ENCODE assay signal across 14 cellular contexts in the genomic region with DNA sequence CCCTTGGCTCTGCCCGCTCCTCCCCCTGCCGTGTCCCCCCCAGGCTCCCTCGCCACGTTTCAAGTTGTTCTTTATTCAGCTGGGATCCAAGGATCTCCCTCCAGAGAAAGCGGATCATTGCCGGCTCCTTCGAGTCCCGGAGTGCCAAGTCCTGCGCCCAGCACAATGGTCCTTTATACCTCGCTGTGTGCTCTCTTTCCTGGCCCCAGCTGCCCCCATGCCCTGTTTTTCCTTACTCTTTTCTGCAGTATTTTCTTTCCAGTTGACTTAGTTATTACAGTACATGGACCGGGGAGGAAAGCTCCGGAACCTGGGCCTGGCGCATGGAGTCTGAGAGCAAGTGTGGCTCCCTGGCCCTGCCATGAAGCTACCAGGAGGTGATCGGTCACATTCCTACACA.
"Had no signal": no experiment of that assay in that cellular context is flagged by ENCODE, and none has a peak within 500 bp of the region (broad histone marks: within the 10 kb centered on the region; RNA-seq: fewer than 3 reads in every experiment).

No MANE protein-coding gene starts in this region.

- ATAC-seq: activated T-cell treated with anti-CD3 and anti-CD28 coated beads, Interleukin-2, amount 50 U/mL, for 72 hours; esophagus mucosa; pancreas; stimulated activated memory B cell treated with anti-CD40 and anti-IgM and Interleukin-4, amounts not matched to agents 10 μg/mL and 1 μg/mL and 100 μg/mL, for 72 hours had no signal

- H3K27ac Mint-ChIP-seq: activated CD4-positive, alpha-beta T cell treated with anti-CD3 and anti-CD28 coated beads, Interleukin-2, amount 10 ng/mL, durations not matched to agents 7 days and 5 days; activated naive CD8-positive, alpha-beta T cell; activated T-cell treated with anti-CD3 and anti-CD28 coated beads, Interleukin-2, amount 50 U/mL, for 72 hours; nephron progenitor cell; stimulated activated memory B cell treated with anti-CD40 and anti-IgM and Interleukin-4, amounts not matched to agents 10 μg/mL and 1 μg/mL and 100 μg/mL, for 72 hours; T-helper 2 cell treated with Interferon-gamma antibody and Interleukin-4, amounts not matched to agents 5 μg/mL and 100 μg/mL, for 36 hours had no signal

- H3K9me3 ChIP-seq: pancreas, uterus had no signal

- H3K27me3 ChIP-seq: pancreas, uterus had no signal

- DNase-seq: activated CD4-positive, alpha-beta T cell treated with anti-CD3 and anti-CD28 coated beads, Interleukin-2, amount 10 ng/mL, durations not matched to agents 7 days and 5 days; activated CD8-positive, alpha-beta memory T cell treated with anti-CD3 and anti-CD28 coated beads, Interleukin-2, amount 50 U/mL, for 48 hours; activated gamma-delta T cell; activated T-cell treated with anti-CD3 and anti-CD28 coated beads, Interleukin-2, amount 50 U/mL, for 72 hours; kidney glomerular epithelial cell; nephron progenitor cell; retina; tibial artery; uterus had no signal

- H3K27me3 Mint-ChIP-seq: activated CD4-positive, alpha-beta T cell treated with anti-CD3 and anti-CD28 coated beads, Interleukin-2, amount 10 ng/mL, durations not matched to agents 7 days and 5 days; activated naive CD8-positive, alpha-beta T cell; stimulated activated memory B cell treated with anti-CD40 and anti-IgM and Interleukin-4, amounts not matched to agents 10 μg/mL and 1 μg/mL and 100 μg/mL, for 72 hours had no signal

- H3K4me1 Mint-ChIP-seq: activated CD4-positive, alpha-beta T cell treated with anti-CD3 and anti-CD28 coated beads, Interleukin-2, amount 10 ng/mL, durations not matched to agents 7 days and 5 days; stimulated activated memory B cell treated with anti-CD40 and anti-IgM and Interleukin-4, amounts not matched to agents 10 μg/mL and 1 μg/mL and 100 μg/mL, for 72 hours had no signal

- H3K27ac ChIP-seq: pancreas, tibial artery, uterus had no signal

- H3K36me3 ChIP-seq: pancreas, tibial artery, uterus had no signal

- H3K36me3 Mint-ChIP-seq: activated naive CD8-positive, alpha-beta T cell; stimulated activated memory B cell treated with anti-CD40 and anti-IgM and Interleukin-4, amounts not matched to agents 10 μg/mL and 1 μg/mL and 100 μg/mL, for 72 hours had no signal

- H3K9me3 Mint-ChIP-seq: activated T-cell treated with anti-CD3 and anti-CD28 coated beads, Interleukin-2, amount 50 U/mL, for 72 hours; stimulated activated memory B cell treated with anti-CD40 and anti-IgM and Interleukin-4, amounts not matched to agents 10 μg/mL and 1 μg/mL and 100 μg/mL, for 72 hours had no signal

- H3K4me3 Mint-ChIP-seq: activated CD4-positive, alpha-beta T cell treated with anti-CD3 and anti-CD28 coated beads, Interleukin-2, amount 10 ng/mL, durations not matched to agents 7 days and 5 days; activated naive CD8-positive, alpha-beta T cell; activated T-cell treated with anti-CD3 and anti-CD28 coated beads, Interleukin-2, amount 50 U/mL, for 72 hours; nephron progenitor cell; stimulated activated memory B cell treated with anti-CD40 and anti-IgM and Interleukin-4, amounts not matched to agents 10 μg/mL and 1 μg/mL and 100 μg/mL, for 72 hours; T-helper 2 cell treated with Interferon-gamma antibody and Interleukin-4, amounts not matched to agents 5 μg/mL and 100 μg/mL, for 36 hours had no signal

- H3K4me1 ChIP-seq: uterus had no signal

- H3K4me3 ChIP-seq: pancreas, tibial artery, uterus had no signal
